26 cellular contexts compared by ENCODE assay signal in genomic region chr7:119957335-119957734, GRCh38.
"Had no signal": no experiment of that assay in that cellular context is flagged by ENCODE, and none has a peak within 500 bp of the region (broad histone marks: within the 10 kb centered on the region; RNA-seq: fewer than 3 reads in every experiment).

No MANE protein-coding gene starts in this region.

- H3K27ac ChIP-seq: neutrophil, pancreas, psoas muscle, right lobe of liver, sigmoid colon, suprapubic skin, testis, tibial artery, transverse colon, upper lobe of right lung, uterus had no signal

- H3K36me3 ChIP-seq: neutrophil, pancreas, right lobe of liver, sigmoid colon, suprapubic skin, tibial artery, transverse colon, upper lobe of right lung, uterus had no signal

- H3K4me3 ChIP-seq: pancreas, psoas muscle, right lobe of liver, sigmoid colon, suprapubic skin, testis, tibial artery, transverse colon, upper lobe of right lung, uterus had no signal

- FAIRE-seq: pancreas, small intestine had no signal

- H3K9me3 ChIP-seq: neutrophil, pancreas, psoas muscle, right lobe of liver, sigmoid colon, suprapubic skin, testis, tibial artery, transverse colon, upper lobe of right lung, uterus had no signal

- H3K4me1 ChIP-seq: pancreas, psoas muscle, right lobe of liver, sigmoid colon, suprapubic skin, testis, tibial artery, transverse colon, upper lobe of right lung, uterus had no signal

- ATAC-seq: naive thymus-derived CD8-positive, alpha-beta T cell; natural killer cell treated with Interleukin-12 subunit alpha and Interleukin-12 subunit beta and Interleukin-15 and Interleukin-18, amount 100 ng/mL, for 72 hours; pancreas; psoas muscle; right cardiac atrium; right lobe of liver; stimulated activated effector memory CD8-positive, alpha-beta T cell treated with anti-CD3 and anti-CD28 coated beads, Interleukin-12 subunit alpha, Interleukin-12 subunit beta, amount 100 ng/mL, for 72 hours; stimulated activated naive CD8-positive, alpha-beta T cell treated with anti-CD3 and anti-CD28 coated beads, Interleukin-15, amount 100 ng/mL, for 72 hours; stimulated activated naive CD8-positive, alpha-beta T cell treated with anti-CD3 and anti-CD28 coated beads, Interleukin-15, Interleukin-2, amounts not matched to agents 100 U/mL and 50 U/mL, for 24 hours; upper lobe of right lung had no signal

- H3K27me3 ChIP-seq: neutrophil, pancreas, right lobe of liver, sigmoid colon, suprapubic skin, testis, tibial artery, transverse colon, upper lobe of right lung, uterus had no signal

- DNase-seq: naive thymus-derived CD8-positive, alpha-beta T cell; nephron progenitor cell; nucleus accumbens; pancreas; psoas muscle; right cardiac atrium; right lobe of liver; sigmoid colon; small intestine; stimulated activated CD4-positive, alpha-beta T cell treated with anti-CD3 and anti-CD28 coated beads, Interleukin-15, amount 100 ng/mL, for 24 hours; stimulated activated CD4-positive, alpha-beta T cell treated with anti-CD3 and anti-CD28 coated beads, Interleukin-2, amount 100 ng/mL, for 24 hours; stimulated activated CD4-positive, alpha-beta T cell treated with anti-CD3 and anti-CD28 coated beads, Interleukin-2, amount 100 ng/mL, for 48 hours; stimulated activated CD4-positive, alpha-beta T cell treated with anti-CD3 and anti-CD28 coated beads, Interleukin-4, amount 100 ng/mL, for 24 hours; stimulated activated naive CD4-positive, alpha-beta T cell; stimulated activated naive CD8-positive, alpha-beta T cell treated with anti-CD3 and anti-CD28 coated beads, Interleukin-15, amount 100 ng/mL, for 72 hours; stimulated activated naive CD8-positive, alpha-beta T cell treated with anti-CD3 and anti-CD28 coated beads, Interleukin-15, Interleukin-2, amounts not matched to agents 100 U/mL and 50 U/mL, for 24 hours; substantia nigra; testis; tibial artery; transverse colon; upper lobe of right lung; uterus had no signal
